In the genomic region with DNA sequence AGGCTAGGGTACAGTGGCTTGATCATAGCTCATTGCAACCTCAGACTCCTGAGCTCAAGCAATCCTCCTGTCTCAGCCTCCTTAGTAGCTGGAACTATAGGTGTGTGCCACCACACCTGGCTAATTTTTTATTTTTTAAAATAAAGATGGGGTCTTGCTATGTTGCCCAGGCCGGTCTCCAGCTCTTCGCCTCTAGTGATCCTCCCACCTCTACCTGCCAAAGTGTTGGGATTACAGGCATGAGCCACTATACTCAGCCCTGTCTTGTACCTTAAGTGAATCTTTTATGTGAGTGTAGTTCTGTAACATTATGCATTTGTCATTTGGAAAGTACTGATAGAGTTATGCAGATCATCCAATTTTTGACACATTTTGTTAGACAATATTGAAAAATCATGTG, we compare ENCODE assay signal across 30 cellular contexts.
"Had no signal": no experiment of that assay in that cellular context is flagged by ENCODE, and none has a peak within 500 bp of the region (broad histone marks: within the 10 kb centered on the region; RNA-seq: fewer than 3 reads in every experiment).

No MANE protein-coding gene starts in this region.

- H3K4me3 Mint-ChIP-seq: natural killer cell; nephron; neural progenitor cell; stimulated activated memory B cell treated with anti-CD40 and anti-IgM and Interleukin-4, amounts not matched to agents 10 μg/mL and 1 μg/mL and 100 μg/mL, for 72 hours had no signal

- H3K4me1 ChIP-seq: parathyroid adenoma, psoas muscle, thyroid gland, tibial nerve, vagina had no signal

- H3K9me3 Mint-ChIP-seq: natural killer cell, nephron had no signal

- ATAC-seq: natural killer cell; psoas muscle; right cardiac atrium; sciatic nerve; stimulated activated memory B cell treated with anti-CD40 and anti-IgM and Interleukin-4, amounts not matched to agents 10 μg/mL and 1 μg/mL and 100 μg/mL, for 72 hours; stimulated activated naive CD8-positive, alpha-beta T cell treated with anti-CD3 and anti-CD28 coated beads, Interleukin-15, Interleukin-2, amounts not matched to agents 100 U/mL and 50 U/mL, for 24 hours had no signal

- H3K9me3 ChIP-seq: ovary, psoas muscle, spleen, stomach, thoracic aorta, thyroid gland, tibial nerve, upper lobe of left lung, vagina had no signal

- FAIRE-seq: urothelium cell line had no signal

- H3K79me2 ChIP-seq: parathyroid adenoma had no signal

- DNase-seq: natural killer cell; occipital lobe; ovary; posterior cingulate gyrus; psoas muscle; right cardiac atrium; spleen; stimulated activated CD4-positive, alpha-beta T cell treated with anti-CD3 and anti-CD28 coated beads, Interleukin-12 subunit alpha, Interleukin-12 subunit beta, amount 100 ng/mL, for 4 hours; stimulated activated CD4-positive, alpha-beta T cell treated with anti-CD3 and anti-CD28 coated beads, Interleukin-1b, Interleukin-23, amount 100 ng/mL, for 48 hours; stimulated activated CD4-positive, alpha-beta T cell treated with anti-CD3 and anti-CD28 coated beads, Interleukin-4, amount 100 ng/mL, for 1 hour; stimulated activated CD4-positive, alpha-beta T cell treated with anti-CD3 and anti-CD28 coated beads, Interleukin-4, amount 100 ng/mL, for 4 hours; stimulated activated CD8-positive, alpha-beta memory T cell treated with anti-CD3 and anti-CD28 coated beads, Interleukin-4, amount 100 ng/mL, for 48 hours; stimulated activated naive CD4-positive, alpha-beta T cell; stimulated activated naive CD8-positive, alpha-beta T cell treated with anti-CD3 and anti-CD28 coated beads, Interleukin-15, Interleukin-2, amounts not matched to agents 100 U/mL and 50 U/mL, for 24 hours; stomach; thyroid gland; trophoblast cell; upper lobe of left lung had no signal

- H3K9ac ChIP-seq: neural progenitor cell, parathyroid adenoma had no signal

- H3K4me2 ChIP-seq: neural progenitor cell, smooth muscle cell had no signal

- H3K4me3 ChIP-seq: neural progenitor cell, ovary, psoas muscle, skin epidermis, smooth muscle cell, spleen, stomach, thoracic aorta, thyroid gland, tibial nerve, upper lobe of left lung, vagina had no signal

- H3K27me3 Mint-ChIP-seq: progenitor cell of endocrine pancreas; stimulated activated memory B cell treated with anti-CD40 and anti-IgM and Interleukin-4, amounts not matched to agents 10 μg/mL and 1 μg/mL and 100 μg/mL, for 72 hours had no signal

- H2AFZ ChIP-seq: neural progenitor cell, parathyroid adenoma had no signal

- H3K36me3 Mint-ChIP-seq: natural killer cell; neural progenitor cell; stimulated activated memory B cell treated with anti-CD40 and anti-IgM and Interleukin-4, amounts not matched to agents 10 μg/mL and 1 μg/mL and 100 μg/mL, for 72 hours had no signal

- H3K27me3 ChIP-seq: neural progenitor cell, ovary, spleen, stomach, thyroid gland, tibial nerve, upper lobe of left lung, vagina had no signal

- H3K27ac Mint-ChIP-seq: natural killer cell; nephron; neural progenitor cell; progenitor cell of endocrine pancreas; stimulated activated memory B cell treated with anti-CD40 and anti-IgM and Interleukin-4, amounts not matched to agents 10 μg/mL and 1 μg/mL and 100 μg/mL, for 72 hours had no signal

- H3K27ac ChIP-seq: neural progenitor cell, ovary, parathyroid adenoma, psoas muscle, skin epidermis, spleen, stomach, thoracic aorta, thyroid gland, tibial nerve, upper lobe of left lung, vagina had no signal

- H3K36me3 ChIP-seq: neural progenitor cell, ovary, spleen, stomach, thoracic aorta, thyroid gland, tibial nerve, upper lobe of left lung, vagina had no signal
